8 cellular contexts compared by ENCODE assay signal in genomic region chr10:32956365-32957197, GRCh38. TPM values are rescaled to one million over a fixed set of nuclear protein-coding genes. Genes with fewer than 3 reads are reported as not detected.
DNase-seq lines count a peak whose midpoint lies in the region; ATAC-seq and TF ChIP-seq lines count a peak whose summit lies in the region.

No MANE protein-coding gene starts in this region.

- intact Hi-C loops in mammary epithelial cell (cut with micrococcal nuclease) (loop anchor here (5.0 kb wide), 2 partner anchors 176 to 201 kb away; no protein-coding TSS in a partner anchor), mucosa of descending colon (cut with DNase I, micrococcal nuclease) (loop anchor here in 1 of 2 donors (10.0 kb wide), 1 partner anchor 48 kb away; no protein-coding TSS in a partner anchor)

- BruUV-seq in mammary epithelial cell (replicated peaks; lab: Mats Ljungman, UMichigan) = no TSS peak

- H3K36me3 ChIP-seq in HUES6 (ENCODE audit: control insufficient read depth, insufficient read depth, low read length) (peaks cover 5% of the 10 kb centered on the region; the same call in 1 of the 2 replicates), mammary epithelial cell (ENCODE audit: insufficient read depth, low read length) (peaks cover 7% of the 10 kb centered on the region), mucosa of descending colon (ENCODE audit: low read depth) (no peaks in the 10 kb centered on the region)

- DNase-seq in AG04449 (ENCODE audit: low read depth, low spot score) (no peak), mammary epithelial cell (peak; percentile 16), mucosa of descending colon (no peak), HPDE6-E6E7 (ENCODE audit: extremely low spot score) (no peak), CD1c-positive myeloid dendritic cell (ENCODE audit: extremely low spot score) (no peak)
- no peak for DNase-seq in stimulated activated CD4-positive, alpha-beta T cell treated with anti-CD3 and anti-CD28 coated beads, Interleukin-12 subunit alpha, Interleukin-12 subunit beta, amount 100 ng/mL, for 4 hours

- WGBS in mammary epithelial cell (ENCODE audit: low coverage, missing lambda C conversion rate) = 0% methylated on average over 13 of the region's 13 CpGs

- peaks cover 17% of the 10 kb centered on the region for H4K20me1 ChIP-seq in mammary epithelial cell (ENCODE audit: insufficient read depth, low read length)

- no peak for TF ChIP-seq CTCF in AG04449 (IDR thresholded peaks at IDR 0.05; ENCODE audit: insufficient read depth, low read length, missing control alignments)
- TF ChIP-seq CTCF in mammary epithelial cell (conservative IDR thresholded peaks at IDR 0.05 in 1 of 2, IDR thresholded peaks at IDR 0.05 in 1 of 2; ENCODE audit: extremely low read depth in 1 of 2, insufficient read depth in 1 of 2, low read depth in 1 of 2, low read length in 2 of 2) = no peak
- no peak for TF ChIP-seq CTCF in mucosa of descending colon (IDR thresholded peaks at IDR 0.05)

- H3K27me3 ChIP-seq in HUES6 (ENCODE audit: control insufficient read depth, insufficient read depth, low read length) = no peaks in the 10 kb centered on the region
- H3K27me3 ChIP-seq in mammary epithelial cell (ENCODE audit: insufficient read depth, low read length) = no peaks in the 10 kb centered on the region

- ATAC-seq in mucosa of descending colon = no peak
- no peak for ATAC-seq in HG02588 (IDR thresholded peaks at IDR 0.05; ENCODE audit: unreplicated experiment)

- H3K27ac ChIP-seq in HUES6 (ENCODE audit: low read depth, low read length) (peak overlapping the region; percentile 93; the same call in 1 of the 2 replicates), mammary epithelial cell (ENCODE audit: insufficient read depth, low read depth, low read length) (peak overlapping the region; percentile 94)

- H3K9ac ChIP-seq in HUES6 (ENCODE audit: low read length) = peak overlapping the region; percentile 97
- peak overlapping the region; percentile 98 for H3K9ac ChIP-seq in mammary epithelial cell (ENCODE audit: insufficient read depth, low read length)

- peak overlapping the region; percentile 75 for H3K4me3 ChIP-seq in AG04449 (ENCODE audit: low read depth, low read length)
- peak overlapping the region; percentile 73 for H3K4me3 ChIP-seq in HUES6 (ENCODE audit: low read depth, low read length)
- H3K4me3 ChIP-seq in mammary epithelial cell (replicated peaks in 1 of 3; ENCODE audit: insufficient read depth in 1 of 3, low read depth in 2 of 3, low read length in 3 of 3) = peak overlapping the region; percentile 91 to 95 (median 95)
- H3K4me3 ChIP-seq in mucosa of descending colon = peak overlapping the region; percentile 93

- CTCF ChIA-PET in AG04449 (lab: Yijun Ruan, JAX) (interaction anchor here (1.1 to 1.8 kb wide), 2 partner anchors 19 to 53 kb away, joined by 3 to 9 read pairs; no protein-coding TSS in a partner anchor), mammary epithelial cell (lab: Charles Lee; ENCODE audit: low non-redundant PET) (interaction anchor here (0.7 kb wide), 1 partner anchor 906 kb away, joined by 3 read pairs; no protein-coding TSS in a partner anchor)

- H3K9me3 ChIP-seq in HUES6 (ENCODE audit: control insufficient read depth, insufficient read depth, low read depth, low read length) (no peaks in the 10 kb centered on the region), mammary epithelial cell (replicated peaks; ENCODE audit: insufficient read depth, low read length) (no peaks in the 10 kb centered on the region), mucosa of descending colon (no peaks in the 10 kb centered on the region)

- peak overlapping the region; percentile 94 for H3K4me2 ChIP-seq in mammary epithelial cell (ENCODE audit: insufficient read depth, low read depth, low read length)

- H3K79me2 ChIP-seq in mammary epithelial cell (ENCODE audit: insufficient read depth, low read length) = peaks cover 92% of the 10 kb centered on the region

- in situ Hi-C loops in mammary epithelial cell (cut with MboI; ENCODE audit: low sequenced_read_pairs in 2 of 2) = loop anchor here (5.0 to 10.0 kb wide), 2 partner anchors 48 to 51 kb away; no protein-coding TSS in a partner anchor

- no peak overlapping the region for H2AFZ ChIP-seq in mammary epithelial cell (ENCODE audit: low read depth, low read length)

- H3K4me1 ChIP-seq in HUES6 (ENCODE audit: control insufficient read depth, insufficient read depth, low read length) (peaks cover 66% of the 10 kb centered on the region), mammary epithelial cell (ENCODE audit: insufficient read depth, low read length) (peaks cover 35% of the 10 kb centered on the region), mucosa of descending colon (ENCODE audit: low read depth) (peaks cover 17% of the 10 kb centered on the region)

- POLR2A ChIA-PET in AG04449 (lab: Yijun Ruan, JAX) = interaction anchor here (0.6 to 6.1 kb wide), 4 partner anchors 24 to 50 kb away, joined by 3 to 45 read pairs (median 4); no protein-coding TSS in a partner anchor

- dilution Hi-C loops in mammary epithelial cell (cut with HindIII; ENCODE audit: low sequenced_read_pairs) = loop anchor here (5.0 kb wide), 1 partner anchor 51 kb away; no protein-coding TSS in a partner anchor

RNA-seq across cellular contexts. Expression of gene ITGB1, which starts 1.4 kb away (rescaled TPM):
- total RNA-seq in mammary epithelial cell (1,000 to 10,000 TPM; 1,296 to 1,718 TPM), mucosa of descending colon (100 to 1,000 TPM; 268 to 515 (median 274) TPM)
- polyA plus RNA-seq in mammary epithelial cell = 671 TPM
- polyA minus RNA-seq in mammary epithelial cell = 831 TPM
